Comparison of ENCODE assay signal across 9 cellular contexts in the genomic region with DNA sequence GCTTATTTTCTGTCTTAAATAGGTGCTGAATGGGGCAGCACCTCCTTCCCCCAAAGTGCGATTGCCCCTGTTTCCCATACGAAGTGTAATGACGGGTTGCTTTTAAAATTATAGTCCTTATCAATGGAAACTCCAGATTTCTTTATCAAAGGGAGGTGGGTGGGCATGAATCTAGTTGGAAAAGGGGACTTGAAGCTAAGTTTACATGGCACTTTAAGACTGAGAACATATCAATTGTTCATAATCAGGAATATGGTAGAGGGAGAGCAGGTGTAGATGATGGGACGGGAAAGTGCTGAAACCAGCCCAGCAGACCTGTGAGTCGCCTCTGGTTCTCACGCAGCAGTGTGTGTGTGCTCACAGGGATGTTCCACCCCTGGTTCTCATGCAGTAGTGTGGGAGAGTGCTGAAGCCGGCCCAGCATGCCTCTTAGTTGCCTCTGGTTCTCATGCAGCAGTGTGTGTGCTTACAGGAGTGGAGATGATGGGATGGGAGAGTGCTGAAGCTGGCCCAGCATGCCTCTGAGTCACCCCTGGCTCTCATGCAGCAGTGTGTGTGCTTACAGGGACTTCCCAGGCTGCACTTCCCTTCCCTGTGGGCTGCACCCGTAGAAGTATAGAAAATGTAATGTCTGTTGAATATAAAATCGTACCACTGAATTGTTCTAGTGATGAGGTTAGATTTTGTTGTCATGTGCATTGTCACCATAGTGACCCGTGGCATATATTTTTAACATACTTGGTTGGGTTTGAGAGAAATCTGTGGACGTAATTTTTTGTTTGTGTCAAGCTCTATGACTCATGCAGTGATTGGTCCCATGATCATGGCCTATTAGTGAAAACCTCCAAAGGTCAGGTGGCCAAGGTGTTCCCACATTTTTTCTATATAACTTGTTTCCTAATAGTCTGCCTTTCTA. TPM values are rescaled to one million over a fixed set of nuclear protein-coding genes. Genes with fewer than 3 reads are reported as not detected.
DNase-seq lines count a peak whose midpoint lies in the region; ATAC-seq and TF ChIP-seq lines count a peak whose summit lies in the region.
"Had no signal": no experiment of that assay in that cellular context is flagged by ENCODE, and none has a peak within 500 bp of the region (broad histone marks: within the 10 kb centered on the region; RNA-seq: fewer than 3 reads in every experiment).

No MANE protein-coding gene starts in this region.

- H3K9me2 ChIP-seq in OCI-LY7 (ENCODE audit: insufficient read depth, low read length): no peaks in the 10 kb centered on the region

- no peak overlapping the region for H3K27ac ChIP-seq in OCI-LY7 (ENCODE audit: low read depth, low read length, poor library complexity, severe bottlenecking)

- no peak overlapping the region for H2AFZ ChIP-seq in OCI-LY7 (ENCODE audit: low read length)

- H3K4me3 ChIP-seq in cardiac fibroblast (replicated peaks in 1 of 2; ENCODE audit: low read depth in 2 of 2, low read length in 2 of 2): no peak overlapping the region
- no peak overlapping the region for H3K4me3 ChIP-seq in OCI-LY7 (ENCODE audit: low read depth, low read length, poor library complexity, severe bottlenecking)

- TF ChIP-seq CTCF in cardiac fibroblast (IDR thresholded peaks at IDR 0.05; ENCODE audit: low read depth, low read length): no peak
- TF ChIP-seq CTCF in OCI-LY7 (conservative IDR thresholded peaks at IDR 0.05; ENCODE audit: low read length): no peak

- H3K36me3 Mint-ChIP-seq in activated naive CD8-positive, alpha-beta T cell treated with anti-CD3 and anti-CD28 coated beads, Interleukin-2, amount 50 U/mL, for 24 hours (ENCODE audit: low read depth): peaks cover 33% of the 10 kb centered on the region
- H3K36me3 Mint-ChIP-seq in activated naive CD8-positive, alpha-beta T cell treated with anti-CD3 and anti-CD28 coated beads for 36 hours: peaks cover 36% of the 10 kb centered on the region

- DNase-seq in activated naive CD8-positive, alpha-beta T cell treated with anti-CD3 and anti-CD28 coated beads, Interleukin-2, amount 50 U/mL, for 24 hours: no peak
- DNase-seq in activated naive CD8-positive, alpha-beta T cell treated with anti-CD3 and anti-CD28 coated beads for 36 hours: no peak
- DNase-seq in cardiac fibroblast (ENCODE audit: low read depth in 2 of 2) (peak; percentile 77 to 94), pons (ENCODE audit: low spot score) (peak; percentile 22), OCI-LY7 (ENCODE audit: low spot score) (no peak), NCI-H1048 (lab: John Stamatoyannopoulos, UW) (no peak), NCI-H82 (lab: John Stamatoyannopoulos, UW) (no peak)

- POLR2A ChIA-PET in OCI-LY7 (lab: Charles Lee): no interaction called here

- H3K4me1 Mint-ChIP-seq in activated naive CD8-positive, alpha-beta T cell treated with anti-CD3 and anti-CD28 coated beads, Interleukin-2, amount 50 U/mL, for 24 hours: peaks cover 6% of the 10 kb centered on the region
- H3K4me1 Mint-ChIP-seq in activated naive CD8-positive, alpha-beta T cell treated with anti-CD3 and anti-CD28 coated beads for 36 hours: peaks cover 7% of the 10 kb centered on the region
- H3K4me1 Mint-ChIP-seq: nephron had no signal

- H3K36me3 ChIP-seq in OCI-LY7 (ENCODE audit: insufficient read depth, low read length): peaks cover 46% of the 10 kb centered on the region

- no peak overlapping the region for H3K27ac Mint-ChIP-seq in activated naive CD8-positive, alpha-beta T cell treated with anti-CD3 and anti-CD28 coated beads, Interleukin-2, amount 50 U/mL, for 24 hours
- no peak overlapping the region for H3K27ac Mint-ChIP-seq in activated naive CD8-positive, alpha-beta T cell treated with anti-CD3 and anti-CD28 coated beads for 36 hours

- BruUV-seq in OCI-LY7 (replicated peaks; lab: Mats Ljungman, UMichigan): no TSS peak

- no peaks in the 10 kb centered on the region for H4K20me1 ChIP-seq in OCI-LY7 (ENCODE audit: insufficient read depth, low read length)

- ATAC-seq in activated naive CD8-positive, alpha-beta T cell treated with anti-CD3 and anti-CD28 coated beads, Interleukin-2, amount 50 U/mL, for 24 hours: peak; percentile 79
- peak; percentile 64 for ATAC-seq in HG03095 (IDR thresholded peaks at IDR 0.05; ENCODE audit: unreplicated experiment)

- H3K4me2 ChIP-seq in OCI-LY7 (ENCODE audit: low read length): no peak overlapping the region

- H3K27me3 Mint-ChIP-seq in activated naive CD8-positive, alpha-beta T cell treated with anti-CD3 and anti-CD28 coated beads, Interleukin-2, amount 50 U/mL, for 24 hours: no peaks in the 10 kb centered on the region
- H3K27me3 Mint-ChIP-seq in activated naive CD8-positive, alpha-beta T cell treated with anti-CD3 and anti-CD28 coated beads for 36 hours: no peaks in the 10 kb centered on the region

- no peaks in the 10 kb centered on the region for H3K9me3 ChIP-seq in OCI-LY7 (ENCODE audit: low read length)

- H3K4me3 Mint-ChIP-seq in activated naive CD8-positive, alpha-beta T cell treated with anti-CD3 and anti-CD28 coated beads, Interleukin-2, amount 50 U/mL, for 24 hours: no peak overlapping the region
- H3K4me3 Mint-ChIP-seq in activated naive CD8-positive, alpha-beta T cell treated with anti-CD3 and anti-CD28 coated beads for 36 hours: no peak overlapping the region
- H3K4me3 Mint-ChIP-seq: nephron had no signal

- no peaks in the 10 kb centered on the region for H3K9me3 Mint-ChIP-seq in activated naive CD8-positive, alpha-beta T cell treated with anti-CD3 and anti-CD28 coated beads, Interleukin-2, amount 50 U/mL, for 24 hours
- no peaks in the 10 kb centered on the region for H3K9me3 Mint-ChIP-seq in activated naive CD8-positive, alpha-beta T cell treated with anti-CD3 and anti-CD28 coated beads for 36 hours
- H3K9me3 Mint-ChIP-seq: nephron had no signal

- CTCF ChIA-PET in OCI-LY7 (lab: Charles Lee; ENCODE audit: unreplicated experiment): no interaction called here

- intact Hi-C loops in OCI-LY7 (cut with micrococcal nuclease; ENCODE audit: unreplicated experiment): no loop called here

- no peaks in the 10 kb centered on the region for H3K79me2 ChIP-seq in OCI-LY7 (ENCODE audit: insufficient read depth, low read depth, low read length)

- no peaks in the 10 kb centered on the region for H3K4me1 ChIP-seq in OCI-LY7 (ENCODE audit: insufficient read depth, low read length, poor library complexity, severe bottlenecking)

RNA-seq across cellular contexts. Expression of a gene that starts 51.6 kb away (rescaled TPM):
- total RNA-seq in activated naive CD8-positive, alpha-beta T cell treated with anti-CD3 and anti-CD28 coated beads for 36 hours: 10 to 100 TPM; 32.0 to 36.1 TPM
- 41.9 and 70.4 TPM in 2 replicates for total RNA-seq in OCI-LY7 (2014; rRNA removed; shearing (Covaris generic))
- total RNA-seq in OCI-LY7 (2022): 59.0 and 67.2 TPM in 2 replicates

Comparison
In these comparisons a context has a peak if more than half of its experiments do, and no peak if none do; other contexts are left out.
1. DNase-seq: peak in cardiac fibroblast (2 of 2) and pons (single experiment); none in activated naive CD8-positive, alpha-beta T cell treated with anti-CD3 and anti-CD28 coated beads, Interleukin-2, amount 50 U/mL, for 24 hours (single experiment), activated naive CD8-positive, alpha-beta T cell treated with anti-CD3 and anti-CD28 coated beads for 36 hours (single experiment), OCI-LY7 (single experiment), NCI-H1048 (single experiment) and NCI-H82 (single experiment).